ENCODE assay signal across 8 cellular contexts in the genomic region with DNA sequence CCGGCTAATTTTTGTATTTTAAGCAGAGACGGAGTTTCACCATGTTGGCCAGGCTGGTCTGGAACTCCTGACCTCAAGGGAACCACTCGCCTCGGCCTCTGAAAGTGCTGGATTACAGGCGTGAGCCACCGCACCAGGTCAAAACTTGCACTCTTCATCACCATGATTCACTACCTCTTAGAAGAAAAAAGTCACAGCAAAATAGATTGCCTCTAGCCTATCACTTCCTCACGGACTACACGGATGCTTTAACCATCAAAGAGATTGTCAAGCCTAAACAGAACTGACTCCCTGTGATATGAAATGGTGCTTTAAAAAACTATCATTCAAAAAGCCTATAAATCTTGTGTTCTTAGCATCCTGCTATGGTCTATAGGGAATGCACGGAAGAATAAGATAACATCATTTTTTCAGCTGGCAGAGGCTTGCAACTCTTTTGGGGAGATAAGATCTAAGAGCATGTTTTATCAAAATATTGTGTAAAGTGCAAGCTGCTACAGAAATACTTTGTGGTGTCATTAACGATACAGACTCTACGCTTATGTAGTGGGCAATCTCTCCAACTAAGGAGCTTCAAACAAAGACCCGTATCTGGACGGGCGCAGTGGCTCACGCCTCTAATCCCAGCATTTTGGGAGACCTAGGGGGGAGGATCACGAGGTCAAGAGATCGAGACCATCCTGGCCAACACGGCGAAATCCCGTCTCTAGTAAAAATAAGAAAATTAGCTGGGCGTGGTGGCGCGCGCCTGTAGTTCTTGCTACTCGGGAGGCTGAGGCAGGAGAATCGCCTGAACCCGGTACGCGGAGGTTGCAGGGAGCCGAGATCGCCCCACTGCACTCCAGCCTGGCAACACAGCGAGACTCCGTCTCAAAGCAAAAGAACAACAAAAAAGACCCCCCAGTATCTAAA. TPM values are rescaled to one million over a fixed set of nuclear protein-coding genes. Genes with fewer than 3 reads are reported as not detected.
DNase-seq lines count a peak whose midpoint lies in the region; ATAC-seq, FAIRE-seq and TF ChIP-seq lines count a peak whose summit lies in the region.

No MANE protein-coding gene starts in this region.

- H3K79me2 ChIP-seq in ACC112 (ENCODE audit: control insufficient read depth, insufficient read depth, low read length, unreplicated experiment): peaks cover 57% of the 10 kb centered on the region
- H3K79me2 ChIP-seq in K562 (ENCODE audit: control insufficient read depth, insufficient read depth, low read length): peaks cover 87% of the 10 kb centered on the region

- H3K4me2 ChIP-seq in K562 (ENCODE audit: insufficient read depth, low read length): peak overlapping the region; percentile 98

- H3K9ac ChIP-seq in HUES64 (ENCODE audit: low read depth, low read length) (peak overlapping the region; percentile 84), K562 (ENCODE audit: insufficient read depth in 1 of 2, low read depth in 2 of 2, low read length in 2 of 2) (peak overlapping the region; percentile 83 to 94)

- TF ChIP-seq CTCF in K562 (IDR thresholded peaks at IDR 0.05 in 2 of 3, conservative IDR thresholded peaks at IDR 0.05 in 1 of 3; ENCODE audit: insufficient read depth in 2 of 3, low read depth in 1 of 3, low read length in 3 of 3): no peak

- no peak for ATAC-seq in K562
- ATAC-seq in HG02981 (IDR thresholded peaks at IDR 0.05; ENCODE audit: unreplicated experiment): no peak
- ATAC-seq in GM21723 (IDR thresholded peaks at IDR 0.05; ENCODE audit: unreplicated experiment): no peak

- peaks cover 20% of the 10 kb centered on the region; the same call in 1 of the 2 replicates for H3K36me3 ChIP-seq in ACC112 (ENCODE audit: insufficient read depth, low read length)
- H3K36me3 ChIP-seq in HUES64 (ENCODE audit: insufficient read depth, low read length): peaks cover 29% of the 10 kb centered on the region
- H3K36me3 ChIP-seq in K562 (ENCODE audit: control insufficient read depth, insufficient read depth, low read length): peaks cover 36% of the 10 kb centered on the region
- peaks cover 29% of the 10 kb centered on the region for H3K36me3 ChIP-seq in mesodermal cell (ENCODE audit: control insufficient read depth, insufficient read depth, low read length)

- H3K27ac ChIP-seq in ACC112 (ENCODE audit: low read depth, low read length) (peak overlapping the region; percentile 69), HUES64 (ENCODE audit: low read depth, low read length) (peak overlapping the region; percentile 74; the same call in 1 of the 2 replicates), K562 (ENCODE audit: extremely low read depth, low read depth, low read length) (peak overlapping the region; percentile 79), mesodermal cell (ENCODE audit: low read depth, low read length, severe bottlenecking) (peak overlapping the region; percentile 93)

- CTCF ChIA-PET in K562 (lab: Yijun Ruan, JAX; ENCODE audit: low intra/inter-chr PET ratio): interaction anchor here (0.5 kb wide), 1 partner anchor 12 kb away, joined by 3 read pairs; no protein-coding TSS in a partner anchor

- H3K9me3 ChIP-seq in HUES64 (ENCODE audit: insufficient read depth, low read depth, low read length) (no peaks in the 10 kb centered on the region), K562 (replicated peaks; ENCODE audit: control insufficient read depth, insufficient read depth, low read depth, low read length) (no peaks in the 10 kb centered on the region), mesodermal cell (ENCODE audit: control insufficient read depth, low read length) (no peaks in the 10 kb centered on the region)

- H3K27me3 ChIP-seq in ACC112 (ENCODE audit: insufficient read depth, low read length): no peaks in the 10 kb centered on the region
- no peaks in the 10 kb centered on the region for H3K27me3 ChIP-seq in HUES64 (ENCODE audit: insufficient read depth, low read length)
- no peaks in the 10 kb centered on the region for H3K27me3 ChIP-seq in K562 (ENCODE audit: control insufficient read depth in 2 of 2, insufficient read depth in 2 of 2, low read length in 2 of 2)

- TF ChIP-seq RAD21 in K562 (CRISPR knock-in tag; conservative IDR thresholded peaks at IDR 0.05 in 1 of 2, IDR thresholded peaks at IDR 0.05 in 1 of 2): no peak

- WGBS in HUES64: 47% methylated on average over 33 of the region's 33 CpGs
- 1% methylated on average over 33 of the region's 33 CpGs for WGBS in K562 (ENCODE audit: insufficient coverage, low coverage, missing lambda C conversion rate)
- WGBS in mesodermal cell (ENCODE audit: insufficient coverage in 2 of 2), 2 experiments: 46 to 52% methylated on average over 26 to 28 of the region's 33 CpGs

- BruUV-seq in K562 (replicated peaks; lab: Mats Ljungman, UMichigan): TSS peak; percentile 50

- DNase-seq in K562 (ENCODE audit: extremely low read depth in 1 of 4, low spot score in 3 of 4) (peak in 1 of 4 experiments; percentile 33), NCI-H2081 (lab: John Stamatoyannopoulos, UW) (no peak), NCI-H524 treated with DMSO at 0.1 percent for 48 hours (lab: John Stamatoyannopoulos, UW) (no peak)

- H2AFZ ChIP-seq in ACC112 (ENCODE audit: low read length, unreplicated experiment) (no peak overlapping the region), K562 (ENCODE audit: low read depth, low read length) (peak overlapping the region; percentile 78)

- H3K9me1 ChIP-seq in K562 (ENCODE audit: control insufficient read depth, insufficient read depth, low read length): no peaks in the 10 kb centered on the region

- H3K4me3 ChIP-seq in ACC112 (ENCODE audit: low read depth, low read length): peak overlapping the region; percentile 98
- H3K4me3 ChIP-seq in HUES64 (ENCODE audit: low read length): peak overlapping the region; percentile 85
- peak overlapping the region; percentile 85 for H3K4me3 ChIP-seq in K562
- H3K4me3 ChIP-seq in mesodermal cell (ENCODE audit: extremely low read depth, insufficient read depth, low read length, poor library complexity, severe bottlenecking): peak overlapping the region; percentile 90

- intact Hi-C loops in K562 (cut with micrococcal nuclease): loop anchor here (5.0 to 10.0 kb wide), 3 partner anchors 37 to 370 kb away; partner anchors contain the start of gene AHCTF1

- in situ Hi-C loops in K562 (cut with MboI): no loop called here

- no peak for TF ChIP-seq POLR2A in K562 (conservative IDR thresholded peaks at IDR 0.05)

- H3K4me1 ChIP-seq in ACC112 (ENCODE audit: control insufficient read depth, insufficient read depth, low read length, unreplicated experiment): peaks cover 26% of the 10 kb centered on the region
- H3K4me1 ChIP-seq in HUES64 (ENCODE audit: insufficient read depth, low read length): no peaks in the 10 kb centered on the region
- peaks cover under 1 to 17% of the 10 kb centered on the region in 2 experiments; a peak in 4 of 5 replicates for H3K4me1 ChIP-seq in K562 (replicated peaks in 1 of 2; ENCODE audit: control insufficient read depth in 2 of 2, insufficient read depth in 2 of 2, low read length in 2 of 2)
- H3K4me1 ChIP-seq in mesodermal cell (ENCODE audit: control insufficient read depth, insufficient read depth, low read length, poor library complexity, severe bottlenecking): peaks cover 7% of the 10 kb centered on the region

- TF ChIP-seq EP300 in K562 (IDR thresholded peaks at IDR 0.05; ENCODE audit: low read length): no peak

- POLR2A ChIA-PET in K562 (lab: Yijun Ruan, JAX): interaction anchor here (0.9 to 3.8 kb wide), 9 partner anchors 9 to 703 kb away, joined by 3 to 26 read pairs (median 6); no protein-coding TSS in a partner anchor

- no peak for FAIRE-seq in K562 (lab: Jason Lieb, UNC)

- no peaks in the 10 kb centered on the region; the same call in 1 of the 2 replicates for H4K20me1 ChIP-seq in K562 (replicated peaks; ENCODE audit: control insufficient read depth, insufficient read depth, low read length)

RNA-seq across cellular contexts. Expression of gene TFB2M, which starts 1.0 kb away (rescaled TPM):
- polyA plus RNA-seq in HUES64 (2013, experiment 1 of 2): 23.4 TPM
- 20.7 TPM for polyA plus RNA-seq in HUES64 (2013, experiment 2 of 2)
- 23.8 and 25.2 TPM in 2 replicates for total RNA-seq in K562 (2011; cell fraction: chromatin; rRNA removed; ENCODE audit: low replicate concordance)
- total RNA-seq in K562 (2011; cell fraction: nucleolus; rRNA removed): 22.5 TPM in 2 replicates
- 17.8 and 18.7 TPM in 2 replicates for total RNA-seq in K562 (2011; cell fraction: nucleoplasm; rRNA removed)
- total RNA-seq in K562 (2014; rRNA removed) (51.1 and 55.1 TPM in 2 replicates), K562 (2014; rRNA removed; fragmentation: Illumina TruSeq; extraction: Trizol) (72.3 and 80.2 TPM in 2 replicates), K562 (2015; rRNA removed; fragmentation: Illumina TruSeq; extraction: Trizol) (48.2 and 55.2 TPM in 2 replicates), K562 (2021) (63.0 and 63.6 TPM in 2 replicates)
- polyA plus RNA-seq in K562 (2011; rRNA removed) (50.7 and 70.6 TPM in 2 replicates), K562 (2014; fragmentation: Illumina TruSeq; extraction: Trizol) (63.5 and 65.0 TPM in 2 replicates), K562 (2014; fragmentation: Nextera tagmentation; extraction: Ambion mirVana) (100 to 1,000 TPM; 141 to 162 TPM), K562 (2014; rRNA removed) (77.7 and 78.1 TPM in 2 replicates)
- polyA plus RNA-seq in K562 (2011; cell fraction: cytosol; rRNA removed): 19.8 and 24.0 TPM in 2 replicates
- polyA plus RNA-seq in K562 (2011; cell fraction: nucleus; rRNA removed): 13.3 and 16.0 TPM in 2 replicates
- 27.6 and 52.8 TPM in 2 replicates for polyA plus RNA-seq in K562 (2012)
- 27.1 and 29.2 TPM in 2 replicates for polyA minus RNA-seq in K562 (2011; rRNA and poly(A)+ RNA removed)
- polyA minus RNA-seq in K562 (2011; cell fraction: cytosol; rRNA and poly(A)+ RNA removed): 14.7 and 15.6 TPM in 2 replicates
- 14.9 and 19.1 TPM in 2 replicates for polyA minus RNA-seq in K562 (2011; cell fraction: nucleus; rRNA and poly(A)+ RNA removed)
- 14.1 TPM for polyA plus RNA-seq in mesodermal cell (2013, experiment 1 of 2)
- polyA plus RNA-seq in mesodermal cell (2013, experiment 2 of 2): 15.8 TPM

RNA-seq across cellular contexts. Expression of gene CNST, which starts 1.2 kb away (rescaled TPM):
- polyA plus RNA-seq in HUES64 (2013, experiment 1 of 2): 9.9 TPM
- polyA plus RNA-seq in HUES64 (2013, experiment 2 of 2): 9.6 TPM
- 251 and 301 TPM in 2 replicates for total RNA-seq in K562 (2011; cell fraction: chromatin; rRNA removed; ENCODE audit: low replicate concordance)
- 61.0 and 78.0 TPM in 2 replicates for total RNA-seq in K562 (2011; cell fraction: nucleolus; rRNA removed)
- total RNA-seq in K562 (2011; cell fraction: nucleoplasm; rRNA removed): 82.1 and 87.6 TPM in 2 replicates
- total RNA-seq in K562 (2014; rRNA removed) (23.9 and 25.2 TPM in 2 replicates), K562 (2014; rRNA removed; fragmentation: Illumina TruSeq; extraction: Trizol) (39.1 and 46.1 TPM in 2 replicates), K562 (2015; rRNA removed; fragmentation: Illumina TruSeq; extraction: Trizol) (29.9 and 31.1 TPM in 2 replicates), K562 (2021) (45.5 and 55.3 TPM in 2 replicates)
- polyA plus RNA-seq in K562 (2011; rRNA removed) (41.4 and 43.9 TPM in 2 replicates), K562 (2014; fragmentation: Illumina TruSeq; extraction: Trizol) (30.1 and 30.8 TPM in 2 replicates), K562 (2014; fragmentation: Nextera tagmentation; extraction: Ambion mirVana) (10 to 100 TPM; 17.0 to 22.9 TPM), K562 (2014; rRNA removed) (20.6 and 23.3 TPM in 2 replicates)
- polyA plus RNA-seq in K562 (2011; cell fraction: cytosol; rRNA removed): 11.5 and 23.2 TPM in 2 replicates
- 37.1 and 53.3 TPM in 2 replicates for polyA plus RNA-seq in K562 (2011; cell fraction: nucleus; rRNA removed)
- 16.1 and 19.6 TPM in 2 replicates for polyA plus RNA-seq in K562 (2012)
- 210 and 261 TPM in 2 replicates for polyA minus RNA-seq in K562 (2011; rRNA and poly(A)+ RNA removed)
- 25.3 and 33.2 TPM in 2 replicates for polyA minus RNA-seq in K562 (2011; cell fraction: cytosol; rRNA and poly(A)+ RNA removed)
- 50.6 and 123 TPM in 2 replicates for polyA minus RNA-seq in K562 (2011; cell fraction: nucleus; rRNA and poly(A)+ RNA removed)
- polyA plus RNA-seq in mesodermal cell (2013, experiment 1 of 2): 9.8 TPM
- polyA plus RNA-seq in mesodermal cell (2013, experiment 2 of 2): 9.9 TPM

RNA-seq across cellular contexts. Expression of gene SMYD3, which starts 58.0 kb away (rescaled TPM):
- 21.5 TPM for polyA plus RNA-seq in HUES64 (2013, experiment 1 of 2)
- 27.1 TPM for polyA plus RNA-seq in HUES64 (2013, experiment 2 of 2)
- total RNA-seq in K562 (2011; cell fraction: chromatin; rRNA removed; ENCODE audit: low replicate concordance): 532 and 587 TPM in 2 replicates
- total RNA-seq in K562 (2011; cell fraction: nucleolus; rRNA removed): 218 and 259 TPM in 2 replicates
- 355 and 441 TPM in 2 replicates for total RNA-seq in K562 (2011; cell fraction: nucleoplasm; rRNA removed)
- total RNA-seq in K562 (2014; rRNA removed): 123 and 128 TPM in 2 replicates
- total RNA-seq in K562 (2014; rRNA removed; fragmentation: Illumina TruSeq; extraction: Trizol): 197 and 206 TPM in 2 replicates
- 195 and 199 TPM in 2 replicates for total RNA-seq in K562 (2015; rRNA removed; fragmentation: Illumina TruSeq; extraction: Trizol)
- 148 and 149 TPM in 2 replicates for total RNA-seq in K562 (2021)
- 336 and 486 TPM in 2 replicates for polyA plus RNA-seq in K562 (2011; rRNA removed)
- polyA plus RNA-seq in K562 (2011; cell fraction: cytosol; rRNA removed): 159 and 451 TPM in 2 replicates
- polyA plus RNA-seq in K562 (2011; cell fraction: nucleus; rRNA removed): 113 and 244 TPM in 2 replicates
- 304 and 317 TPM in 2 replicates for polyA plus RNA-seq in K562 (2012)
- 140 and 154 TPM in 2 replicates for polyA plus RNA-seq in K562 (2014; fragmentation: Illumina TruSeq; extraction: Trizol)
- 100 to 1,000 TPM; 361 to 440 TPM for polyA plus RNA-seq in K562 (2014; fragmentation: Nextera tagmentation; extraction: Ambion mirVana)
- 183 and 202 TPM in 2 replicates for polyA plus RNA-seq in K562 (2014; rRNA removed)
- polyA minus RNA-seq in K562 (2011; rRNA and poly(A)+ RNA removed): 267 and 478 TPM in 2 replicates
- polyA minus RNA-seq in K562 (2011; cell fraction: cytosol; rRNA and poly(A)+ RNA removed): 63.6 and 112 TPM in 2 replicates
- 215 and 411 TPM in 2 replicates for polyA minus RNA-seq in K562 (2011; cell fraction: nucleus; rRNA and poly(A)+ RNA removed)
- polyA plus RNA-seq in mesodermal cell (2013, experiment 1 of 2): 39.2 TPM
- 38.5 TPM for polyA plus RNA-seq in mesodermal cell (2013, experiment 2 of 2)
